19 cellular contexts compared by ENCODE assay signal in the genomic region with DNA sequence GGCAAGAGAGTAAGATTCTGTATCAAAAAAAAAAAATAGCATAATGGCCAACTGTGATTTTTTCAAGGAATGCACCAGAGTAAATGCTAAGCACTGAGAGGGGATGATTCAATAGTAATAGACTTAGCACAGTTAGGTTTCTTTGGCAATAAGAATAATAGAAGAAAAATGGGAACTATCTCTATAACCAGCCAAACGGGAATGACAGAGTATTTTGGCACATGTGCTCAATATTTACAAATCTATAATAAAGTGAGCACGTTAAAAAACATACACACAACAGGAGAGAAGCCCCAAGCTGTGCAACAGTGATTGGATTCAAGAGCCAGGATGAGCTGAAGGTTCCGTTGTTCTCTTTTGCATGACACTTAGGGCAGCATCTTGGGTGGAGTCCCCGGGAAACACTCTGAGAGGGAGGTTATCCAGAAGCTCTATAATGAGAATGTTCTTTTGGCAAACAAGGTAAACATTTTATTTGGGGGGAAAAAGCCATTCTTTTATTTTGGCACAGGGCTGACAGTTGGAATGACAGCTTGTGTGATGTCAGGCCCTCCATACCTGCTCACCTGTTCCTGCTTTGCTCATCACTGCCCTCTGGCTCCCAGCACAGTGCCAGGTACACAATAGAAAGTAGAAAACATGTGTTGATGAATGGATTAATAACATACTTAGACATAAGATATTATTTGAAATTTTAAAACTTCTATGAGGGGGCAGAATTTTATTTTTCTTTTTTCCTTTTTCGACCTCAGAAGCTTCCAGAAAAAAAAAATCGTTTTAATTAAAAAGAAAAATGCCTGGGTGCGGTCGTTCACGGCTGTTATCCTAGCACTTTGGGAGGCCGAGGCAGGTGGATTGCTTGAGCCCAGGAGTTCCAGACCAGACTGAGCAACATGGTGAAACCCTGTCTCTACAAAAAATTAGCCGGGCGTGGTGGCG. TPM values are rescaled to one million over a fixed set of nuclear protein-coding genes. Genes with fewer than 3 reads are reported as not detected.
DNase-seq lines count a peak whose midpoint lies in the region; ATAC-seq, FAIRE-seq and TF ChIP-seq lines count a peak whose summit lies in the region.
"Had no signal": no experiment of that assay in that cellular context is flagged by ENCODE, and none has a peak within 500 bp of the region (broad histone marks: within the 10 kb centered on the region; RNA-seq: fewer than 3 reads in every experiment).

No MANE protein-coding gene starts in this region.

- no peak for ATAC-seq in effector memory CD8-positive, alpha-beta T cell (replicated peaks)
- ATAC-seq: activated T-cell treated with anti-CD3 and anti-CD28 coated beads, Interleukin-2, amount 50 U/mL, for 72 hours; naive thymus-derived CD8-positive, alpha-beta T cell had no signal

- FAIRE-seq in bronchial epithelial cell (lab: Jason Lieb, UNC), result no peak
- FAIRE-seq: H54 had no signal

- no peak overlapping the region for H3K4me3 Mint-ChIP-seq in effector memory CD8-positive, alpha-beta T cell
- H3K4me3 Mint-ChIP-seq: activated CD4-positive, alpha-beta memory T cell treated with anti-CD3 and anti-CD28 coated beads for 36 hours; activated T-cell treated with anti-CD3 and anti-CD28 coated beads, Interleukin-2, amount 50 U/mL, for 72 hours; naive thymus-derived CD8-positive, alpha-beta T cell had no signal

- H3K9me3 ChIP-seq in thyroid gland, result no peaks in the 10 kb centered on the region
- H3K9me3 ChIP-seq: testis had no signal

- H3K27me3 ChIP-seq in bronchial epithelial cell (ENCODE audit: control insufficient read depth, insufficient read depth, low read length), result no peaks in the 10 kb centered on the region
- H3K27me3 ChIP-seq in thyroid gland, result no peaks in the 10 kb centered on the region
- H3K27me3 ChIP-seq: testis had no signal

- no peak overlapping the region for H3K27ac Mint-ChIP-seq in effector memory CD8-positive, alpha-beta T cell
- H3K27ac Mint-ChIP-seq: activated CD4-positive, alpha-beta memory T cell treated with anti-CD3 and anti-CD28 coated beads for 36 hours; activated T-cell treated with anti-CD3 and anti-CD28 coated beads, Interleukin-2, amount 50 U/mL, for 72 hours; naive thymus-derived CD8-positive, alpha-beta T cell had no signal

- peaks cover 8 to 22% of the 10 kb centered on the region in 2 donors for H3K4me1 ChIP-seq in thyroid gland

- no peaks in the 10 kb centered on the region for H3K9me3 Mint-ChIP-seq in effector memory CD8-positive, alpha-beta T cell
- H3K9me3 Mint-ChIP-seq: activated CD4-positive, alpha-beta memory T cell treated with anti-CD3 and anti-CD28 coated beads for 36 hours; activated T-cell treated with anti-CD3 and anti-CD28 coated beads, Interleukin-2, amount 50 U/mL, for 72 hours; naive thymus-derived CD8-positive, alpha-beta T cell had no signal

- TF ChIP-seq CTCF in bronchial epithelial cell (IDR thresholded peaks at IDR 0.05; ENCODE audit: insufficient read depth, low read length, severe bottlenecking), result peak; percentile 61
- peak in 1 of 6 experiments; percentile 11 for TF ChIP-seq CTCF in thyroid gland (IDR thresholded peaks at IDR 0.05)

- no peak for TF ChIP-seq POLR2A in thyroid gland (IDR thresholded peaks at IDR 0.05)

- DNase-seq in NCI-H345 (lab: John Stamatoyannopoulos, UW), result peak; percentile 16
- DNase-seq in NCI-H345 treated with DMSO at 0.1 percent for 48 hours (lab: John Stamatoyannopoulos, UW; ENCODE audit: unreplicated experiment), result no peak
- DNase-seq in NCI-H2171 treated with DMSO at 0.1 percent for 48 hours (lab: John Stamatoyannopoulos, UW), result peak; percentile 66
- peak; percentile 39 for DNase-seq in bronchial epithelial cell (ENCODE audit: low read depth)
- no peak for DNase-seq in thyroid gland
- DNase-seq in HUDEP-2 (lab: John Stamatoyannopoulos, UW; ENCODE audit: unreplicated experiment in 76 of 76), result no peak
- no peak for DNase-seq in effector memory CD8-positive, alpha-beta T cell
- no peak for DNase-seq in AG08396 (ENCODE audit: low spot score)
- DNase-seq: ACHN; activated CD4-positive, alpha-beta memory T cell treated with anti-CD3 and anti-CD28 coated beads for 36 hours; activated T-cell treated with anti-CD3 and anti-CD28 coated beads, Interleukin-2, amount 50 U/mL, for 72 hours; NCI-H1694; retina; stimulated activated CD4-positive, alpha-beta T cell treated with anti-CD3 and anti-CD28 coated beads, Interleukin-2, amount 100 ng/mL, for 24 hours; testis had no signal

- H3K4me1 Mint-ChIP-seq in effector memory CD8-positive, alpha-beta T cell (ENCODE audit: low read depth in 2 of 2), result peaks cover 5 to 8% of the 10 kb centered on the region in 2 donors

- H3K4me3 ChIP-seq in bronchial epithelial cell (ENCODE audit: low read depth, low read length), result no peak overlapping the region
- no peak overlapping the region for H3K4me3 ChIP-seq in thyroid gland (replicated peaks in 1 of 3)
- H3K4me3 ChIP-seq: lung, testis had no signal

- no peaks in the 10 kb centered on the region for H3K36me3 Mint-ChIP-seq in effector memory CD8-positive, alpha-beta T cell (ENCODE audit: insufficient read depth)
- H3K36me3 Mint-ChIP-seq: activated CD4-positive, alpha-beta memory T cell treated with anti-CD3 and anti-CD28 coated beads for 36 hours; naive thymus-derived CD8-positive, alpha-beta T cell had no signal

- WGBS in thyroid gland, 2 donors, result 82 to 86% methylated on average over 13 of the region's 13 CpGs

- peak overlapping the region in 2 of 3 donors; percentile 33 to 50 for H3K27ac ChIP-seq in thyroid gland
- H3K27ac ChIP-seq: testis had no signal

- no peaks in the 10 kb centered on the region for H3K36me3 ChIP-seq in bronchial epithelial cell (ENCODE audit: control insufficient read depth, insufficient read depth, low read length)
- no peaks in the 10 kb centered on the region for H3K36me3 ChIP-seq in thyroid gland

- H3K27me3 Mint-ChIP-seq in effector memory CD8-positive, alpha-beta T cell, result no peaks in the 10 kb centered on the region
- H3K27me3 Mint-ChIP-seq: activated CD4-positive, alpha-beta memory T cell treated with anti-CD3 and anti-CD28 coated beads for 36 hours had no signal

- intact Hi-C loops in thyroid gland (cut with DNase I), result no loop called here

RNA-seq across cellular contexts. Expression of gene MUC4, which starts 44.0 kb away (rescaled TPM):
- total RNA-seq in bronchial epithelial cell (0.26 and 1.0 TPM in 2 replicates), thyroid gland (under 1 TPM in 2 of 4 donors, not detected in 2; 0.13 to 0.20 TPM)
- total RNA-seq: naive thymus-derived CD8-positive, alpha-beta T cell; SK-MEL-5 had no signal

RNA-seq across cellular contexts. Expression of gene TNK2, which starts 52.6 kb away (rescaled TPM):
- 6.3 and 6.8 TPM in 2 replicates for total RNA-seq in bronchial epithelial cell
- 10 to 100 TPM; 10.2 to 21.1 (median 12.7) TPM for total RNA-seq in thyroid gland

Comparison
In these comparisons a context has a peak if more than half of its experiments do, and no peak if none do; other contexts are left out.
1. DNase-seq: peak in NCI-H345 (single experiment), NCI-H2171 treated with DMSO at 0.1 percent for 48 hours (single experiment) and bronchial epithelial cell (single experiment); none in NCI-H345 treated with DMSO at 0.1 percent for 48 hours (single experiment), thyroid gland (0 of 2), HUDEP-2 (0 of 76), effector memory CD8-positive, alpha-beta T cell (0 of 3) and AG08396 (single experiment).